12 cellular contexts compared by ENCODE assay signal in the genomic region with DNA sequence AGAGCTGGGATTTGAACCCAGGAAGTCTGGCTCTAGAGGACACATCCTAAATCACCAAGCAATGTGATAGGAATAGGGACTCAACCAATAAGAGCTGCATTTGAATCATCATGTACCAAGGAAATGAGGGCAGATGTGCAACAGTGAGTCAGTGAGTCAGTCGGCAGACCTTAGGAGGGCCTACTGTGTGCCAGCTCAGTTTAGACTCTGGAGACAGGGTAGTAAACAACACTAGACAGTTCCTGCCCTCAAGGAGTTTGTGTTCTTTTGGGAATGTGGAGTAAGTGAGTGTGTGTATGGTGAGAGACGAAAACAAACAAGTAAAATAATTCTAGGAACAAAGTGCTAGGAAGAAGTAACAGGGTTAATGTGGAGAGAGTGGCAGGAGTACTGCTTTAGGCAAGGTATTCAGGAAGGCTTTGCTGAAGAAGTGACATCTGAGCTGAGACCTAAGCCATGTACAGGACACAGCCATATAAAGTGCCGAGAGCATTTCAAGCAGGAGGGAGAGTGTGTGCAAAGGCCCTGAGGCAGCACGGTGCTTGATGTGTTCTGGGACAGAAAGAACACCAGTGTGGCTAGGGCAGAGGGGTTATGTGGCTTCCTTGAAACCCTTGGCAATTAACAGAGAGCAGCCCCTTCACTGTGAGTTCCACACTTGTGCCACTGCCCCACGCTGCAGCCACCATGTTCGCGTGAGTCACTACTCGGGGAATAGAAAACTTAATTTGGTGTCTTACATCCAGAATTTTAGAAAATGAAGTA. TPM values are rescaled to one million over a fixed set of nuclear protein-coding genes. Genes with fewer than 3 reads are reported as not detected.
DNase-seq lines count a peak whose midpoint lies in the region; ATAC-seq and TF ChIP-seq lines count a peak whose summit lies in the region.
"Had no signal": no experiment of that assay in that cellular context is flagged by ENCODE, and none has a peak within 500 bp of the region (broad histone marks: within the 10 kb centered on the region; RNA-seq: fewer than 3 reads in every experiment).

No MANE protein-coding gene starts in this region.

- H3K4me1 Mint-ChIP-seq in CD4-positive, CD25-positive, alpha-beta regulatory T cell: peaks cover 22 to 99% (median 81%) of the 10 kb centered on the region in 4 donors
- H3K4me1 Mint-ChIP-seq in activated naive CD4-positive, alpha-beta T cell treated with anti-CD3 and anti-CD28 coated beads, Interleukin-2, amount 10 ng/mL, durations not matched to agents 7 days and 5 days: peaks cover 95% of the 10 kb centered on the region
- peaks cover 10% of the 10 kb centered on the region for H3K4me1 Mint-ChIP-seq in WTC11

- POLR2A ChIA-PET in WTC11 (lab: Charles Lee): no interaction called here

- peak overlapping the region; percentile 83 for H3K27ac ChIP-seq in CD4-positive, CD25-positive, alpha-beta regulatory T cell (ENCODE audit: insufficient read depth, low read length, poor library complexity, severe bottlenecking)
- H3K27ac ChIP-seq: tibial artery had no signal

- peak overlapping the region; percentile 42 for H3K4me3 ChIP-seq in CD4-positive, CD25-positive, alpha-beta regulatory T cell (ENCODE audit: low read depth, low read length)
- H3K4me3 ChIP-seq: tibial artery had no signal

- peaks cover 0 to 2% (median 0%) of the 10 kb centered on the region in 7 donors for H3K9me3 Mint-ChIP-seq in CD4-positive, CD25-positive, alpha-beta regulatory T cell
- no peaks in the 10 kb centered on the region for H3K9me3 Mint-ChIP-seq in activated naive CD4-positive, alpha-beta T cell treated with anti-CD3 and anti-CD28 coated beads, Interleukin-2, amount 10 ng/mL, durations not matched to agents 7 days and 5 days
- H3K9me3 Mint-ChIP-seq in WTC11: no peaks in the 10 kb centered on the region
- H3K9me3 Mint-ChIP-seq: nephron had no signal

- CTCF ChIA-PET in activated naive CD4-positive, alpha-beta T cell treated with anti-CD3 and anti-CD28 coated beads, Interleukin-2, amount 10 ng/mL, durations not matched to agents 7 days and 5 days (lab: Charles Lee): interaction anchor here (1.0 to 1.8 kb wide), 7 partner anchors 9 to 190 kb away, joined by 3 to 6 read pairs (median 4); a partner anchor contains a TSS
- CTCF ChIA-PET in WTC11 (lab: Charles Lee): interaction anchor here (1.1 to 1.4 kb wide), 2 partner anchors 11 to 51 kb away, joined by 3 to 4 read pairs; a partner anchor contains a TSS

- peak overlapping the region; percentile 66 to 97 (median 94) for H3K27ac Mint-ChIP-seq in CD4-positive, CD25-positive, alpha-beta regulatory T cell
- H3K27ac Mint-ChIP-seq in activated naive CD4-positive, alpha-beta T cell treated with anti-CD3 and anti-CD28 coated beads, Interleukin-2, amount 10 ng/mL, durations not matched to agents 7 days and 5 days: peak overlapping the region; percentile 98
- no peak overlapping the region for H3K27ac Mint-ChIP-seq in WTC11
- H3K27ac Mint-ChIP-seq: nephron had no signal

- no peaks in the 10 kb centered on the region for H3K27me3 ChIP-seq in CD4-positive, CD25-positive, alpha-beta regulatory T cell (ENCODE audit: control insufficient read depth, insufficient read depth, low read length)
- H3K27me3 ChIP-seq: tibial artery had no signal

- in situ Hi-C loops in GM13976 (cut with MboI; ENCODE audit: low sequenced_read_pairs, unreplicated experiment): no loop called here

- peaks cover 70% of the 10 kb centered on the region for H3K36me3 Mint-ChIP-seq in CD4-positive, CD25-positive, alpha-beta regulatory T cell
- peaks cover 85% of the 10 kb centered on the region for H3K36me3 Mint-ChIP-seq in activated naive CD4-positive, alpha-beta T cell treated with anti-CD3 and anti-CD28 coated beads, Interleukin-2, amount 10 ng/mL, durations not matched to agents 7 days and 5 days
- no peaks in the 10 kb centered on the region for H3K36me3 Mint-ChIP-seq in WTC11

- H3K36me3 ChIP-seq in CD4-positive, CD25-positive, alpha-beta regulatory T cell (ENCODE audit: control insufficient read depth, insufficient read depth, low read length): peaks cover 81% of the 10 kb centered on the region

- no peak for ATAC-seq in CD4-positive, CD25-positive, alpha-beta regulatory T cell (ENCODE audit: low read depth in 2 of 2)
- ATAC-seq in GM19351 (IDR thresholded peaks at IDR 0.05; ENCODE audit: unreplicated experiment) (peak; percentile 20), HG03095 (IDR thresholded peaks at IDR 0.05; ENCODE audit: unreplicated experiment) (peak; percentile 7), WTC11 (no peak)

- H3K4me3 Mint-ChIP-seq in CD4-positive, CD25-positive, alpha-beta regulatory T cell: peak overlapping the region; percentile 5 to 97 (median 84)
- no peak overlapping the region for H3K4me3 Mint-ChIP-seq in activated naive CD4-positive, alpha-beta T cell treated with anti-CD3 and anti-CD28 coated beads, Interleukin-2, amount 10 ng/mL, durations not matched to agents 7 days and 5 days
- no peak overlapping the region for H3K4me3 Mint-ChIP-seq in WTC11
- H3K4me3 Mint-ChIP-seq: nephron had no signal

- TF ChIP-seq CTCF in GM13976 (IDR thresholded peaks at IDR 0.05; ENCODE audit: borderline replicate concordance, control extremely low read depth, extremely low read depth, insufficient read depth, missing control alignments) (no peak), WTC11 (IDR thresholded peaks at IDR 0.05) (no peak)

- no peaks in the 10 kb centered on the region for H3K9me3 ChIP-seq in CD4-positive, CD25-positive, alpha-beta regulatory T cell (ENCODE audit: control insufficient read depth in 2 of 2, low read length in 2 of 2)
- H3K9me3 ChIP-seq: tibial artery had no signal

- peaks cover 97% of the 10 kb centered on the region for H3K4me1 ChIP-seq in CD4-positive, CD25-positive, alpha-beta regulatory T cell (ENCODE audit: control insufficient read depth, insufficient read depth, low read length, poor library complexity, severe bottlenecking)
- H3K4me1 ChIP-seq: tibial artery had no signal

- H3K27me3 Mint-ChIP-seq in CD4-positive, CD25-positive, alpha-beta regulatory T cell: no peaks in the 10 kb centered on the region
- H3K27me3 Mint-ChIP-seq in activated naive CD4-positive, alpha-beta T cell treated with anti-CD3 and anti-CD28 coated beads, Interleukin-2, amount 10 ng/mL, durations not matched to agents 7 days and 5 days: no peaks in the 10 kb centered on the region
- no peaks in the 10 kb centered on the region for H3K27me3 Mint-ChIP-seq in WTC11 (ENCODE audit: low read depth)

- DNase-seq in CD4-positive, CD25-positive, alpha-beta regulatory T cell: peak in 1 of 3 donors; percentile 49
- peak; percentile 17 for DNase-seq in activated naive CD4-positive, alpha-beta T cell treated with anti-CD3 and anti-CD28 coated beads, Interleukin-2, amount 10 ng/mL, durations not matched to agents 7 days and 5 days
- DNase-seq in GM13976 (ENCODE audit: low spot score) (no peak), WTC11 (ENCODE audit: low spot score) (no peak), putamen (ENCODE audit: low spot score) (no peak), ecto neural progenitor cell (ENCODE audit: low spot score) (no peak)

TF ChIP-seq in WTC11, 78 proteins besides CTCF, POLR2A, EP300 and RAD21 (continues in another document):
- TF ChIP-seq FOXK1 (CRISPR knock-in tag; IDR thresholded peaks at IDR 0.05) (no peak), ATF1 (CRISPR knock-in tag; IDR thresholded peaks at IDR 0.05) (no peak), MXD4 (CRISPR knock-in tag; IDR thresholded peaks at IDR 0.05; ENCODE audit: borderline replicate concordance) (no peak), PRRX2 (CRISPR knock-in tag; IDR thresholded peaks at IDR 0.05) (no peak), ZNF671 (CRISPR knock-in tag; IDR thresholded peaks at IDR 0.05) (no peak), ESRRA (CRISPR knock-in tag; IDR thresholded peaks at IDR 0.05; ENCODE audit: borderline replicate concordance) (no peak), NR3C1 (CRISPR knock-in tag; conservative IDR thresholded peaks at IDR 0.05; ENCODE audit: low read depth) (no peak), CREB1 (CRISPR knock-in tag; IDR thresholded peaks at IDR 0.05) (no peak)
- TF ChIP-seq, protein P1, sequence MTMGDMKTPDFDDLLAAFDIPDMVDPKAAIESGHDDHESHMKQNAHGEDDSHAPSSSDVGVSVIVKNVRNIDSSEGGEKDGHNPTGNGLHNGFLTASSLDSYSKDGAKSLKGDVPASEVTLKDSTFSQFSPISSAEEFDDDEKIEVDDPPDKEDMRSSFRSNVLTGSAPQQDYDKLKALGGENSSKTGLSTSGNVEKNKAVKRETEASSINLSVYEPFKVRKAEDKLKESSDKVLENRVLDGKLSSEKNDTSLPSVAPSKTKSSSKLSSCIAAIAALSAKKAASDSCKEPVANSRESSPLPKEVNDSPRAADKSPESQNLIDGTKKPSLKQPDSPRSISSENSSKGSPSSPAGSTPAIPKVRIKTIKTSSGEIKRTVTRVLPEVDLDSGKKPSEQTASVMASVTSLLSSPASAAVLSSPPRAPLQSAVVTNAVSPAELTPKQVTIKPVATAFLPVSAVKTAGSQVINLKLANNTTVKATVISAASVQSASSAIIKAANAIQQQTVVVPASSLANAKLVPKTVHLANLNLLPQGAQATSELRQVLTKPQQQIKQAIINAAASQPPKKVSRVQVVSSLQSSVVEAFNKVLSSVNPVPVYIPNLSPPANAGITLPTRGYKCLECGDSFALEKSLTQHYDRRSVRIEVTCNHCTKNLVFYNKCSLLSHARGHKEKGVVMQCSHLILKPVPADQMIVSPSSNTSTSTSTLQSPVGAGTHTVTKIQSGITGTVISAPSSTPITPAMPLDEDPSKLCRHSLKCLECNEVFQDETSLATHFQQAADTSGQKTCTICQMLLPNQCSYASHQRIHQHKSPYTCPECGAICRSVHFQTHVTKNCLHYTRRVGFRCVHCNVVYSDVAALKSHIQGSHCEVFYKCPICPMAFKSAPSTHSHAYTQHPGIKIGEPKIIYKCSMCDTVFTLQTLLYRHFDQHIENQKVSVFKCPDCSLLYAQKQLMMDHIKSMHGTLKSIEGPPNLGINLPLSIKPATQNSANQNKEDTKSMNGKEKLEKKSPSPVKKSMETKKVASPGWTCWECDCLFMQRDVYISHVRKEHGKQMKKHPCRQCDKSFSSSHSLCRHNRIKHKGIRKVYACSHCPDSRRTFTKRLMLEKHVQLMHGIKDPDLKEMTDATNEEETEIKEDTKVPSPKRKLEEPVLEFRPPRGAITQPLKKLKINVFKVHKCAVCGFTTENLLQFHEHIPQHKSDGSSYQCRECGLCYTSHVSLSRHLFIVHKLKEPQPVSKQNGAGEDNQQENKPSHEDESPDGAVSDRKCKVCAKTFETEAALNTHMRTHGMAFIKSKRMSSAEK (CRISPR knock-in tag; IDR thresholded peaks at IDR 0.05; ENCODE audit: borderline replicate concordance): no peak
- TF ChIP-seq, protein P2, sequence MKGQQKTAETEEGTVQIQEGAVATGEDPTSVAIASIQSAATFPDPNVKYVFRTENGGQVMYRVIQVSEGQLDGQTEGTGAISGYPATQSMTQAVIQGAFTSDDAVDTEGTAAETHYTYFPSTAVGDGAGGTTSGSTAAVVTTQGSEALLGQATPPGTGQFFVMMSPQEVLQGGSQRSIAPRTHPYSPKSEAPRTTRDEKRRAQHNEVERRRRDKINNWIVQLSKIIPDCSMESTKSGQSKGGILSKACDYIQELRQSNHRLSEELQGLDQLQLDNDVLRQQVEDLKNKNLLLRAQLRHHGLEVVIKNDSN (CRISPR knock-in tag; IDR thresholded peaks at IDR 0.05): no peak

RNA-seq across cellular contexts. Expression of a gene that starts 11.4 kb away (rescaled TPM):
- total RNA-seq in CD4-positive, CD25-positive, alpha-beta regulatory T cell: 661 TPM
- polyA plus RNA-seq in CD4-positive, CD25-positive, alpha-beta regulatory T cell: 100 to 1,000 TPM; 572 to 666 (median 631) TPM
- 0.41 to 0.74 TPM (median 0.71 TPM) in 3 replicates for total RNA-seq in WTC11 (2021)
- total RNA-seq: LHCN-M2 had no signal
- polyA plus RNA-seq: BJ had no signal

Comparison
In these comparisons a context has a peak if more than half of its experiments do, and no peak if none do; other contexts are left out.
1. ATAC-seq: peak in GM19351 (single experiment) and HG03095 (single experiment); none in CD4-positive, CD25-positive, alpha-beta regulatory T cell (0 of 2) and WTC11 (single experiment).
2. H3K4me3 Mint-ChIP-seq: peak in CD4-positive, CD25-positive, alpha-beta regulatory T cell (4 of 4); none in activated naive CD4-positive, alpha-beta T cell treated with anti-CD3 and anti-CD28 coated beads, Interleukin-2, amount 10 ng/mL, durations not matched to agents 7 days and 5 days (single experiment) and WTC11 (single experiment).
3. RNA of a gene that starts 11.4 kb away (total RNA-seq): 661 TPM in CD4-positive, CD25-positive, alpha-beta regulatory T cell (single experiment); 0.41 to 0.74 TPM in WTC11; every median in the first group is over 100 times any median in the second.